1 cellular context compared by ENCODE assay signal in the genomic region with DNA sequence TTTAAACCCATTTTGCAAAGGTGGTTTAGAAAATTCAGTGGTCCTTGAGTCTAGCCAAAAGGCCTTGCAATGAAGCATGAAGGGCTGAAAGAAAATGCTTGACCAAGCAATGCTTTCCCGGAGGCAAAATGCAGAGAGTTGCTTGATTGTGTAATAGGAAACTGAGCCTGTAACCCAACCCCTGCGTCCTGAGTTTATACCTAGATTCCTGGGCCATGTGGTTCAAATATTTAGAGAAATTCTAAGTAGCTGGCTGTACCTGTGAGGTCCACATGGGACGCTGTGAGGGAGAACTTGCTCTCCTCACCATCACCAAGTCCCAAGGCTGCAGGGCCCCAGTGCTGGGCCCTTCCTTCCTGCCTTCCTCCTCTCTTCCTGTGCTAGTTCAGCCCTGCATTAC.
TF ChIP-seq lines count a peak whose summit lies in the region.

No MANE protein-coding gene starts in this region.

TF ChIP-seq in K562, 482 proteins besides CTCF, POLR2A, EP300 and RAD21:
- TF ChIP-seq, protein P1, sequence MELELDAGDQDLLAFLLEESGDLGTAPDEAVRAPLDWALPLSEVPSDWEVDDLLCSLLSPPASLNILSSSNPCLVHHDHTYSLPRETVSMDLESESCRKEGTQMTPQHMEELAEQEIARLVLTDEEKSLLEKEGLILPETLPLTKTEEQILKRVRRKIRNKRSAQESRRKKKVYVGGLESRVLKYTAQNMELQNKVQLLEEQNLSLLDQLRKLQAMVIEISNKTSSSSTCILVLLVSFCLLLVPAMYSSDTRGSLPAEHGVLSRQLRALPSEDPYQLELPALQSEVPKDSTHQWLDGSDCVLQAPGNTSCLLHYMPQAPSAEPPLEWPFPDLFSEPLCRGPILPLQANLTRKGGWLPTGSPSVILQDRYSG (tag; conservative IDR thresholded peaks at IDR 0.05; ENCODE audit: low read depth) = no peak
- peak; percentile 56 for TF ChIP-seq CEBPB (tag; IDR thresholded peaks at IDR 0.05)
